17 cellular contexts compared by ENCODE assay signal in the genomic region with DNA sequence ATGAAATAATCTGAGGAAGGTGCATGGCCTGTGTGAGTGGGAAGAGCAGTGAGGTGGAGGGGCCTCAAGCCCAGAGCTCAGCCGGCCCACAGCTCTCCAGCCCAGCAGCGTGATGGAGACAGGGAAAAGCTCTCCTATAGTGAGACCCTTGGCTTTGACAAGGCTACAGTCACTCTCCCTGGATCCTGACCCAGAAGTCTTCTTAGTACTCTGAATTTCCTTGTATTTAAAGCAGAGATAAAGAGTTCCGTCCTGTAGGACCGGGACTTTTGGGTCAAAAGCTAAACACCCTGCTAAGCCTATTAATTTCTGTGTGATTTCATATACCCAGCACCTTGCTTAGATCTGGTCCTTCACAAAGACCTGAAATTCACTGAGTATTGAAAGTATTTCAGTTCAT.
"Had no signal": no experiment of that assay in that cellular context is flagged by ENCODE, and none has a peak within 500 bp of the region (broad histone marks: within the 10 kb centered on the region; RNA-seq: fewer than 3 reads in every experiment).

No MANE protein-coding gene starts in this region.

- H3K4me1 ChIP-seq: colonic mucosa, upper lobe of right lung had no signal

- H3K36me3 ChIP-seq: colonic mucosa, esophagus muscularis mucosa, ovary, SJCRH30, upper lobe of right lung had no signal

- H3K27me3 ChIP-seq: colonic mucosa, esophagus muscularis mucosa, ovary, SJCRH30, upper lobe of right lung had no signal

- ATAC-seq: activated CD4-positive, CD25-positive, alpha-beta regulatory T cell treated with anti-CD3 and anti-CD28 coated beads, Interleukin-2, amount 50 U/mL, for 24 hours; upper lobe of right lung had no signal

- H3K27ac Mint-ChIP-seq: T-helper 2 cell treated with Interferon-gamma antibody and Interleukin-4, amounts not matched to agents 5 μg/mL and 100 μg/mL, for 36 hours had no signal

- H3K27ac ChIP-seq: colonic mucosa, ovary, SJCRH30 had no signal

- H3K9me3 ChIP-seq: colonic mucosa, esophagus muscularis mucosa, ovary, SJCRH30, upper lobe of right lung had no signal

- H3K4me3 ChIP-seq: colonic mucosa, esophagus muscularis mucosa, ovary, SJCRH30, skin epidermis, upper lobe of right lung had no signal

- DNase-seq: activated CD4-positive, alpha-beta T cell treated with anti-CD3 and anti-CD28 coated beads, Interleukin-2, amount 50 U/mL, for 1 hour; activated CD8-positive, alpha-beta memory T cell treated with anti-CD3 and anti-CD28 coated beads for 24 hours; activated naive CD4-positive, alpha-beta T cell; central memory CD4-positive, alpha-beta T cell; colonic mucosa; effector CD4-positive, alpha-beta T cell; hippocampal formation; SJCRH30; stimulated activated CD4-positive, alpha-beta T cell treated with anti-CD3 and anti-CD28 coated beads, Interleukin-4, amount 100 ng/mL, for 4 hours; stimulated activated CD8-positive, alpha-beta memory T cell treated with anti-CD3 and anti-CD28 coated beads, Interleukin-4, amount 100 ng/mL, for 48 hours; stimulated activated naive CD4-positive, alpha-beta T cell treated with Interleukin-2 at 50 U/mL for 16 hours; upper lobe of right lung had no signal

- H3K9me3 Mint-ChIP-seq: T-helper 2 cell treated with Interferon-gamma antibody and Interleukin-4, amounts not matched to agents 5 μg/mL and 100 μg/mL, for 36 hours had no signal

- H3K4me3 Mint-ChIP-seq: T-helper 2 cell treated with Interferon-gamma antibody and Interleukin-4, amounts not matched to agents 5 μg/mL and 100 μg/mL, for 36 hours had no signal
